In genomic region chr4:152047451-152047850, GRCh38 we compare ENCODE assay signal across 3 cellular contexts.
TF ChIP-seq lines count a peak whose summit lies in the region.

No MANE protein-coding gene starts in this region.

TF ChIP-seq in IMR-90, 13 proteins besides CTCF, POLR2A, EP300 and RAD21:
- TF ChIP-seq RCOR1 (IDR thresholded peaks at IDR 0.05; ENCODE audit: insufficient replicate concordance, low read length), result no peak

TF ChIP-seq in H1, 55 proteins besides CTCF, POLR2A, EP300 and RAD21:
- TF ChIP-seq RBBP5 (IDR thresholded peaks at IDR 0.05; ENCODE audit: borderline replicate concordance, low read depth, low read length) (no peak), NANOG (IDR thresholded peaks at IDR 0.05; ENCODE audit: insufficient read depth, low read depth, low read length, poor library complexity, severe bottlenecking) (no peak), FOSL1 (IDR thresholded peaks at IDR 0.05; ENCODE audit: insufficient read depth, low read depth, low read length) (no peak), KDM4A (IDR thresholded peaks at IDR 0.05; ENCODE audit: low read depth, low read length, severe bottlenecking) (no peak), SIX5 (IDR thresholded peaks at IDR 0.05; ENCODE audit: low read depth, low read length) (no peak), JUND (IDR thresholded peaks at IDR 0.05; ENCODE audit: low read length) (no peak)

TF ChIP-seq in HepG2, 621 proteins besides CTCF, POLR2A, EP300 and RAD21:
- TF ChIP-seq BCL6 (CRISPR knock-in tag; IDR thresholded peaks at IDR 0.05) (no peak), HOXA9 (CRISPR knock-in tag; IDR thresholded peaks at IDR 0.05; ENCODE audit: borderline replicate concordance) (no peak), ZUFSP (CRISPR knock-in tag; IDR thresholded peaks at IDR 0.05; ENCODE audit: borderline replicate concordance) (no peak), ATF7 (IDR thresholded peaks at IDR 0.05) (no peak), ATF7 (CRISPR knock-in tag; IDR thresholded peaks at IDR 0.05) (no peak), ZNF557 (CRISPR knock-in tag; IDR thresholded peaks at IDR 0.05) (no peak), FOXK1 (CRISPR knock-in tag; IDR thresholded peaks at IDR 0.05; ENCODE audit: borderline replicate concordance, low read depth) (no peak), SRSF4 (IDR thresholded peaks at IDR 0.05; ENCODE audit: low read depth, low read length, poor library complexity, severe bottlenecking) (no peak), AKAP8 (CRISPR knock-in tag; IDR thresholded peaks at IDR 0.05) (no peak), XBP1 (CRISPR knock-in tag; IDR thresholded peaks at IDR 0.05) (no peak), GATA4 (IDR thresholded peaks at IDR 0.05; ENCODE audit: borderline replicate concordance, low read depth) (no peak), MATR3 (CRISPR knock-in tag; IDR thresholded peaks at IDR 0.05) (no peak)
- TF ChIP-seq, protein P1, sequence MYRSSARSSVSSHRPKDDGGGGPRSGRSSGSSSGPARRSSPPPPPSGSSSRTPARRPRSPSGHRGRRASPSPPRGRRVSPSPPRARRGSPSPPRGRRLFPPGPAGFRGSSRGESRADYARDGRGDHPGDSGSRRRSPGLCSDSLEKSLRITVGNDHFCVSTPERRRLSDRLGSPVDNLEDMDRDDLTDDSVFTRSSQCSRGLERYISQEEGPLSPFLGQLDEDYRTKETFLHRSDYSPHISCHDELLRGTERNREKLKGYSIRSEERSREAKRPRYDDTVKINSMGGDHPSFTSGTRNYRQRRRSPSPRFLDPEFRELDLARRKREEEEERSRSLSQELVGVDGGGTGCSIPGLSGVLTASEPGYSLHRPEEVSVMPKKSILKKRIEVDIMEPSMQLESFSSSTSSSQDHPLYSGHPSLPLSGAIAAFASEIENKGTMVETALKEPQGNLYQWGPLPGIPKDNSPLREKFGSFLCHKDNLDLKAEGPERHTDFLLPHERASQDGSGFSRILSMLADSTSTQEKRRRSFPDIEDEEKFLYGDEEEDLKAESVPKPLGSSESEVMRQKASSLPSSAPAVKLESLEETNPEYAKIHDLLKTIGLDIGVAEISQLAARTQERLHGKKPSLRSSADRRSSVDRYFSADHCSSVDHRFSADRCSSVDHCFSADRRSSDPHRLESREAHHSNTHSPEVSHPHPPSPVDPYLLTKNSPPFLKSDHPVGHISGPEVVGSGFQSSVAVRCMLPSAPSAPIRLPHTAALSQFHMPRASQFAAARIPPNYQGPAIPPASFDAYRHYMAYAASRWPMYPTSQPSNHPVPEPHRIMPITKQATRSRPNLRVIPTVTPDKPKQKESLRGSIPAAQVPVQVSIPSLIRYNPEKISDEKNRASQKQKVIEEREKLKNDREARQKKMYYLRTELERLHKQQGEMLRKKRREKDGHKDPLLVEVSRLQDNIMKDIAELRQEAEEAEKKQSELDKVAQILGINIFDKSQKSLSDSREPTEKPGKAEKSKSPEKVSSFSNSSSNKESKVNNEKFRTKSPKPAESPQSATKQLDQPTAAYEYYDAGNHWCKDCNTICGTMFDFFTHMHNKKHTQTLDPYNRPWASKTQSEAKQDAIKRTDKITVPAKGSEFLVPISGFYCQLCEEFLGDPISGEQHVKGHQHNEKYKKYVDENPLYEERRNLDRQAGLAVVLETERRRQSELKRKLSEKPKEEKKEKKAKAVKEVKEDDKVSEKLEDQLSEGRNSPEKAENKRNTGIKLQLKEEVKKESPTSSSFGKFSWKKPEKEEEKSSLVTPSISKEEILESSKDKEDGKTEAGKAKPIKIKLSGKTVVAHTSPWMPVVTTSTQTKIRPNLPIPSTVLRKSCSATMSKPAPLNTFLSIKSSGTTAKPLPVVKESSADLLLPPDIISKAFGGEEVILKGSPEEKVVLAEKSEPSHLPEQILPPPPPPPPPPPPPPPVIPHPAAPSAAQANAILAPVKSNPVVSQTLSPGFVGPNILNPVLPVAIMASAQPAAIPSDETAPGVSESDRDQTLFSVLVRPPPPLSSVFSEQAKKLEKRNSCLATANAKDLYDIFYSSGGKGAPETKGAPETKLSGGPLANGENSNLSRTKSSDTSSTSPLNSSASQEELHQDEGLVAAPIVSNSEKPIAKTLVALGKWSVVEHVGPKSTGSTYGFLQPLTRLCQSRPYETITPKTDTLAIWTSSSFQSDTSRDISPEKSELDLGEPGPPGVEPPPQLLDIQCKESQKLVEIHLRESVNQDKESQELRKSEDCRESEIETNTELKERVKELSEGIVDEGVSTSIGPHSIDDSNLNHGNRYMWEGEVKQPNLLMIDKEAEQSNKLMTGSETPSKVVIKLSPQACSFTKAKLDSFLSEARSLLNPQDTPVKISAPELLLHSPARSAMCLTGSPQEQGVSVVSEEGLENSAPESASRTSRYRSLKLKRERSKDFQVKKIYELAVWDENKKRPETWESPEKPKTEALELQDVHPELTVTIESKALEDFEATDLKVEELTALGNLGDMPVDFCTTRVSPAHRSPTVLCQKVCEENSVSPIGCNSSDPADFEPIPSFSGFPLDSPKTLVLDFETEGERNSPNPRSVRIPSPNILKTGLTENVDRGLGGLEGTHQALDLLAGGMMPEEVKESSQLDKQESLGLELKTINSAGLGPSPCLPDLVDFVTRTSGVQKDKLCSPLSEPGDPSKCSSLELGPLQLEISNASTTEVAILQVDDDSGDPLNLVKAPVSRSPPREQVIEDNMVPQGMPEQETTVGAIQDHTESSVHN (CRISPR knock-in tag; IDR thresholded peaks at IDR 0.05), result no peak
